ENCODE assay signal across 23 cellular contexts in the genomic region with DNA sequence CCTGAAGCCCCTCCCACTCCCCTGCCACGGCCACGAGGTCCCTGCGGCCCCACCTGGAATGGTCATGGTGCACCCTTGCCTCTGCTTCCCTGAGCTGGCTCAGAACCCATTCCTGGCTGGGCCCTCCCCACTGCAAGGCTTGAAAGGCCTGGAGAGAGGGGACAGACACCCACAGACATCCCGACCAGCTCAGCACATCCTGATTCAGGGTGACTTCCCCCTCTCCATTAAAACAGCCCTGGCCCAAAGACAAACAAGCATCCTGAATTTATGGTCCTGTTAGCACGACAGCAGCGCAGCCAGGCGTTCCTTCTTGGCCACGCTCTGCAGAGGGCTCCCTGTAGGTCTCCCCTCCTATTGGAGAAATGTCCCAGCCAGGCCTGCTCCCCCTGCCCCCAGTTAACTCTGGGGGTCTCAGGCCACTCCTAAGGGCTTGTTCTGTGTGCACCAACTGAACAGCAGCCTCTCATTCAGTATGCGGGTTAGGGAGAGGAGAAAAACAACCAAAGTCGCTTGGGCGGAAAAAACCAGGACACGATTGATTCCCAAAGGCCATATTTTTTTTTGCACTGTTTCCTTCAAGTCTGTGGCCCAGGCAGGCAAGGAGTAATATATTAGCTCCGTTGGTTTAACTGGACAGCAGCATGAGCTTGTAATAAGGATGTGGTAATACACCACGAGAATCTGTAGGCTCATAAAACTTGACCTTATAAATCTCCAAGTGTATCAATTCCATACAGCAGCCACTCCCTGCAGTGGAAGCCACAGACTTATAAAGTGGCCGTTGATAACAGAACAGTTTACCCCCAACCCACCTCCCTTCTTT.
DNase-seq lines count a peak whose midpoint lies in the region; ATAC-seq and TF ChIP-seq lines count a peak whose summit lies in the region.
"Had no signal": no experiment of that assay in that cellular context is flagged by ENCODE, and none has a peak within 500 bp of the region (broad histone marks: within the 10 kb centered on the region; RNA-seq: fewer than 3 reads in every experiment).

No MANE protein-coding gene starts in this region.

- peak overlapping the region; percentile 17; the same call in 1 of the 2 replicates for H3K4me2 ChIP-seq in HCT116 (ENCODE audit: low read length)
- H3K4me2 ChIP-seq in MM.1S (ENCODE audit: low read depth, low read length), result no peak overlapping the region
- H3K4me2 ChIP-seq: KMS-11 had no signal

- TF ChIP-seq CTCF in HCT116 (IDR thresholded peaks at IDR 0.05 in 2 of 3, conservative IDR thresholded peaks at IDR 0.05 in 1 of 3; ENCODE audit: borderline replicate concordance in 1 of 3, insufficient read depth in 1 of 3, low read depth in 2 of 3, low read length in 2 of 3) (no peak), mucosa of descending colon (IDR thresholded peaks at IDR 0.05) (no peak), right lobe of liver (IDR thresholded peaks at IDR 0.05) (no peak), MM.1S (IDR thresholded peaks at IDR 0.05; ENCODE audit: low read length) (no peak)

- H4K20me1 ChIP-seq in HCT116 (ENCODE audit: insufficient read depth) (no peaks in the 10 kb centered on the region), MM.1S (ENCODE audit: insufficient read depth, low read length) (no peaks in the 10 kb centered on the region)

- H3K79me2 ChIP-seq in HCT116 (ENCODE audit: insufficient read depth, low read length), result no peaks in the 10 kb centered on the region
- H3K79me2 ChIP-seq in MM.1S (ENCODE audit: low read length), result no peaks in the 10 kb centered on the region

- H3K36me3 ChIP-seq in HCT116 (ENCODE audit: control insufficient read depth in 1 of 2, insufficient read depth in 2 of 2, low read length in 2 of 2) (no peaks in the 10 kb centered on the region), mucosa of descending colon (ENCODE audit: low read depth) (no peaks in the 10 kb centered on the region), right lobe of liver (no peaks in the 10 kb centered on the region), MM.1S (replicated peaks; ENCODE audit: insufficient read depth, low read length) (no peaks in the 10 kb centered on the region)
- H3K36me3 ChIP-seq: esophagus squamous epithelium, neutrophil, WERI-Rb-1 had no signal

- BruUV-seq in HCT116 (replicated peaks; lab: Mats Ljungman, UMichigan), result no TSS peak

- H3F3A ChIP-seq in MM.1S (ENCODE audit: insufficient read depth, low read length), result no peaks in the 10 kb centered on the region

- RAD21 ChIA-PET in HCT116 (lab: Charles Lee; ENCODE audit: low non-redundant PET in 1 of 2, low total read pairs in 2 of 2, uncharacterized antibody in 2 of 2, unreplicated experiment in 2 of 2), result no interaction called here

- 68% methylated on average over 12 of the region's 15 CpGs for WGBS in right lobe of liver (ENCODE audit: insufficient coverage, low coverage, low lambda C conversion rate, missing lambda C conversion rate)

- POLR2A ChIA-PET in HCT116 (lab: Charles Lee), result no interaction called here

- DNase-seq in HCT116 (ENCODE audit: low read depth, low spot score), result no peak
- DNase-seq in RPMI7951 (ENCODE audit: low read depth), result peak; percentile 20
- no peak for DNase-seq in mucosa of descending colon
- no peak for DNase-seq in sciatic nerve (ENCODE audit: low spot score)
- DNase-seq in right lobe of liver, result no peak
- no peak for DNase-seq in SIG-M5 treated with dmso at 0.1 percent for 504 hours (lab: John Stamatoyannopoulos, UW; ENCODE audit: unreplicated experiment)
- no peak for DNase-seq in MM.1S
- DNase-seq: activated CD4-positive, alpha-beta T cell treated with anti-CD3 and anti-CD28 coated beads, Interleukin-2, amount 10 ng/mL, durations not matched to agents 7 days and 5 days; activated naive CD4-positive, alpha-beta T cell treated with anti-CD3 and anti-CD28 coated beads, Interleukin-2, amount 50 U/mL, for 16 hours; amygdala; CD8-positive, alpha-beta memory T cell; cortex of kidney; DMS153; esophagus squamous epithelium; NCI-H1048; NCI-H187; RPMI8226; stimulated activated CD4-positive, alpha-beta T cell treated with anti-CD3 and anti-CD28 coated beads, Interleukin-1b, Interleukin-23, amount 100 ng/mL, for 48 hours; WERI-Rb-1 had no signal

- no peaks in the 10 kb centered on the region for H3K9me2 ChIP-seq in HCT116 (ENCODE audit: insufficient read depth)
- no peaks in the 10 kb centered on the region for H3K9me2 ChIP-seq in MM.1S (replicated peaks; ENCODE audit: insufficient read depth, low read length)

- H2AFZ ChIP-seq in HCT116 (ENCODE audit: low read depth, low read length, poor library complexity, severe bottlenecking), result no peak overlapping the region
- H2AFZ ChIP-seq in MM.1S (ENCODE audit: low read length), result no peak overlapping the region

- H3K27me3 ChIP-seq in HCT116 (ENCODE audit: insufficient read depth, low read length) (no peaks in the 10 kb centered on the region), right lobe of liver (no peaks in the 10 kb centered on the region), MM.1S (replicated peaks; ENCODE audit: insufficient read depth, low read length) (no peaks in the 10 kb centered on the region)

- H3K9ac ChIP-seq in HCT116 (ENCODE audit: low read length), result no peak overlapping the region
- no peak overlapping the region for H3K9ac ChIP-seq in MM.1S (ENCODE audit: low read length)
- H3K9ac ChIP-seq: KMS-11 had no signal

- H3K9me3 ChIP-seq in HCT116 (ENCODE audit: control insufficient read depth in 1 of 2, insufficient read depth in 1 of 2, low read depth in 1 of 2, low read length in 2 of 2), result no peaks in the 10 kb centered on the region
- no peaks in the 10 kb centered on the region for H3K9me3 ChIP-seq in mucosa of descending colon
- no peaks in the 10 kb centered on the region for H3K9me3 ChIP-seq in right lobe of liver
- no peaks in the 10 kb centered on the region for H3K9me3 ChIP-seq in MM.1S (replicated peaks; ENCODE audit: insufficient read depth, low read length)
- H3K9me3 ChIP-seq: neutrophil had no signal

- ATAC-seq in HCT116 (peak; percentile 36), mucosa of descending colon (peak; percentile 72), sciatic nerve (no peak), right lobe of liver (no peak)
- ATAC-seq: SK-N-SH treated with all-trans-retinoic acid at 6 μM for 48 hours had no signal

- H3K4me3 ChIP-seq in HCT116 (replicated peaks in 1 of 2; ENCODE audit: low read depth in 1 of 2, low read length in 2 of 2) (no peak overlapping the region), mucosa of descending colon (no peak overlapping the region), right lobe of liver (no peak overlapping the region), MM.1S (ENCODE audit: low read length) (no peak overlapping the region)
- H3K4me3 ChIP-seq: esophagus squamous epithelium, skin epidermis had no signal

- TF ChIP-seq POLR2A in HCT116 (IDR thresholded peaks at IDR 0.05; ENCODE audit: borderline replicate concordance, extremely low read depth, insufficient read depth, insufficient read length), result no peak
- TF ChIP-seq POLR2A in right lobe of liver (IDR thresholded peaks at IDR 0.05), result no peak

- TF ChIP-seq RAD21 in HCT116 (IDR thresholded peaks at IDR 0.05; ENCODE audit: low read depth), result no peak

- CTCF ChIA-PET in HCT116 (lab: Charles Lee), result interaction anchor here (1.1 to 1.9 kb wide), 2 partner anchors 8 to 9 kb away, joined by 3 to 6 read pairs; no protein-coding TSS in a partner anchor

- H3K27ac ChIP-seq in HCT116 (ENCODE audit: low read depth, low read length), result peak overlapping the region; percentile 34; the same call in 1 of the 2 replicates
- no peak overlapping the region for H3K27ac ChIP-seq in right lobe of liver
- no peak overlapping the region for H3K27ac ChIP-seq in MM.1S (ENCODE audit: low read length)
- H3K27ac ChIP-seq: esophagus squamous epithelium, KMS-11, neutrophil, skin epidermis, WERI-Rb-1 had no signal

- H3K4me1 ChIP-seq in HCT116 (ENCODE audit: control insufficient read depth in 1 of 2, insufficient read depth in 2 of 2, low read length in 2 of 2) (peaks cover 28 to 47% of the 10 kb centered on the region in 2 experiments), mucosa of descending colon (ENCODE audit: low read depth) (no peaks in the 10 kb centered on the region), right lobe of liver (no peaks in the 10 kb centered on the region), MM.1S (ENCODE audit: low read length) (no peaks in the 10 kb centered on the region)

- intact Hi-C loops in HCT116 (cut with micrococcal nuclease), result no loop called here
- intact Hi-C loops in mucosa of descending colon (cut with DNase I, micrococcal nuclease), result no loop called here
- intact Hi-C loops in sciatic nerve (cut with DNase I), result no loop called here
- intact Hi-C loops in right lobe of liver (cut with DNase I), result no loop called here

TF ChIP-seq in HCT116, 20 proteins besides CTCF, POLR2A, EP300 and RAD21:
- no peak for TF ChIP-seq EZH2phosphoT487 (IDR thresholded peaks at IDR 0.05; ENCODE audit: borderline replicate concordance)
- no peak for TF ChIP-seq EGR1 (IDR thresholded peaks at IDR 0.05; ENCODE audit: low read depth)
- no peak for TF ChIP-seq SIN3A (IDR thresholded peaks at IDR 0.05; ENCODE audit: low read depth)
- no peak for TF ChIP-seq ELF1 (IDR thresholded peaks at IDR 0.05; ENCODE audit: borderline replicate concordance, low read depth)
- TF ChIP-seq CEBPB (IDR thresholded peaks at IDR 0.05; ENCODE audit: low read depth), result no peak
- TF ChIP-seq, protein P1, sequence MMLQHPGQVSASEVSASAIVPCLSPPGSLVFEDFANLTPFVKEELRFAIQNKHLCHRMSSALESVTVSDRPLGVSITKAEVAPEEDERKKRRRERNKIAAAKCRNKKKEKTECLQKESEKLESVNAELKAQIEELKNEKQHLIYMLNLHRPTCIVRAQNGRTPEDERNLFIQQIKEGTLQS (IDR thresholded peaks at IDR 0.05), result no peak
- TF ChIP-seq POLR2AphosphoS5 (IDR thresholded peaks at IDR 0.05; ENCODE audit: low read depth, low read length), result no peak
- TF ChIP-seq YY1 (IDR thresholded peaks at IDR 0.05; ENCODE audit: extremely low read depth, insufficient replicate concordance, low read depth, low read length), result no peak
- TF ChIP-seq CBX3 (IDR thresholded peaks at IDR 0.05; ENCODE audit: low read depth), result no peak
- TF ChIP-seq ZNF274 (IDR thresholded peaks at IDR 0.05; ENCODE audit: low read depth, low read length), result no peak
- no peak for TF ChIP-seq SRF (IDR thresholded peaks at IDR 0.05; ENCODE audit: low read depth)
- no peak for TF ChIP-seq FOSL1 (IDR thresholded peaks at IDR 0.05; ENCODE audit: low read depth)
- TF ChIP-seq TCF7L2 (IDR thresholded peaks at IDR 0.05; ENCODE audit: borderline replicate concordance, extremely low read depth, insufficient read depth, insufficient read length), result no peak

Comparison
In these comparisons a context has a peak if more than half of its experiments do, and no peak if none do; other contexts are left out.
1. ATAC-seq: peak in HCT116 (single experiment) and mucosa of descending colon (single experiment); none in sciatic nerve (single experiment) and right lobe of liver (0 of 4).